In the genomic region with DNA sequence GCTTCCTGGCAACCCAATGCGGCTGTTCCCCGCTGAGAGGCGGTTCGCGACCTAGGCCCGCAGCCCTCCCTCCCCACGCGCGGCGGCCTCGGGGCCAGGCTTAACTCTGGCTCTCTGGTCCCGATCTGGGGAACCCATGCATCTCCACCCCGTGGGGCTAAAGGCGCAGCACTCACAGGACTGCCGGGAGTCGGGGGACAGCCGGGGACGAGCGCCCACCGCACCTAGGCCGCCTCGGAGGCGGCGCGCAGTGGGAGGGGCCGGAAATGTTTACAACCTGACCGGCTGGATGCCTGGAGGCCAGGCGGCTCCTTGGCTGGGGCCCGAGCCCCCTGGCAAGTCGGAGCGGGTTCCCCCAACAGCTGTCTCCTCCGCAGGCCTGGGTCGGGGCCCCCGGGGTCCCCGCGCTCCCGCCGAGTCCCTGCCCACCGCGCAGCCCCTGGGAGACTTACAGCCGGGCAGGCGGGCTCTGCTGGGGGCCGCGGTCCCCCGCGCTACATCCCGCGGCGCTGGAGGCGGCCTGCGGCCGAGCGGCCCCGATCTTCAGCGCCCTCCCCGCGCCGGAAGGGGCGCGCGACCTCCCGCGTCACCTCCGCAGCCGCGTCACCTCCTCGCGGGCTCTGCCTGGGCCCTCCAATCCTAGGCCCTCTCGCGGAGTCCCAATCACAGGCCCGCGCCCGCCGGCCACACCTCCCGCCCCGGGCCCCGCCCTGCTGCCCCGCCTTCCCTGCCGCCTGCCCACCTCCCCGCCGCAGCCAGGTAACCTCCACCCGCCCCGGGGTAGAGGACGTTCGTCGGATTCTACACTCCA, we compare ENCODE assay signal across 8 cellular contexts. TPM values are rescaled to one million over a fixed set of nuclear protein-coding genes. Genes with fewer than 3 reads are reported as not detected.
A peak's percentile ranks its signal among the peaks of the same experiment; 100 is the strongest.
DNase-seq lines count a peak whose midpoint lies in the region; TF ChIP-seq lines count a peak whose summit lies in the region.

A gene with protein sequence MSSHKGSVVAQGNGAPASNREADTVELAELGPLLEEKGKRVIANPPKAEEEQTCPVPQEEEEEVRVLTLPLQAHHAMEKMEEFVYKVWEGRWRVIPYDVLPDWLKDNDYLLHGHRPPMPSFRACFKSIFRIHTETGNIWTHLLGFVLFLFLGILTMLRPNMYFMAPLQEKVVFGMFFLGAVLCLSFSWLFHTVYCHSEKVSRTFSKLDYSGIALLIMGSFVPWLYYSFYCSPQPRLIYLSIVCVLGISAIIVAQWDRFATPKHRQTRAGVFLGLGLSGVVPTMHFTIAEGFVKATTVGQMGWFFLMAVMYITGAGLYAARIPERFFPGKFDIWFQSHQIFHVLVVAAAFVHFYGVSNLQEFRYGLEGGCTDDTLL (minus strand): TSS at position 580 of the 811 bp plus-strand sequence. CDS start 7,242 bp downstream, outside the sequence.

- H3K27me3 ChIP-seq in neural cell (ENCODE audit: insufficient read depth, low read depth, low read length), result no peaks in the 10 kb centered on the region
- no peaks in the 10 kb centered on the region for H3K27me3 ChIP-seq in stomach

- TF ChIP-seq EP300 in neural cell (conservative IDR thresholded peaks at IDR 0.05; ENCODE audit: poor library complexity, severe bottlenecking) (peak; percentile 43), stomach (IDR thresholded peaks at IDR 0.05) (no peak)

- H3K9me2 ChIP-seq in neural cell (ENCODE audit: insufficient read depth, low read length), result no peaks in the 10 kb centered on the region

- intact Hi-C loops in stomach (cut with DNase I; ENCODE audit: low total_unique reads), result no loop called here

- H2AFZ ChIP-seq in neural cell (ENCODE audit: low read depth, low read length), result peak within 1 kb of the TSS; percentile 56

- TF ChIP-seq CTCF in neural cell (IDR thresholded peaks at IDR 0.05; ENCODE audit: poor library complexity, severe bottlenecking), result peak; percentile 38
- TF ChIP-seq CTCF in stomach (IDR thresholded peaks at IDR 0.05), result peak in 3 of 7 experiments; percentile 9 to 36 (median 19)

- TF ChIP-seq POLR2A in stomach (IDR thresholded peaks at IDR 0.05), result no peak

- WGBS in stomach, 5 donors, result 0 to 1% (median 0%) methylated on average over 27 to 86 of the region's 86 CpGs

- H3K36me3 ChIP-seq in ES-I3 (ENCODE audit: insufficient read depth, low read length), result no peaks in the 10 kb centered on the region; the same call in 1 of the 2 replicates
- no peaks in the 10 kb centered on the region for H3K36me3 ChIP-seq in neural cell (ENCODE audit: insufficient read depth, low read length)
- H3K36me3 ChIP-seq in stomach, result peaks cover 12 to 30% (median 18%) of the 10 kb centered on the region in 4 donors

- H3K27ac ChIP-seq in neural cell (ENCODE audit: low read length) (peak within 1 kb of the TSS; percentile 57), stomach (peak within 1 kb of the TSS; percentile 95 to 98 (median 97))

- 0 out of 2 replicates have a peak, but pooled peaks cover 7% of the 10 kb centered on the region for H3K4me1 ChIP-seq in ES-I3 (ENCODE audit: insufficient read depth, low read length)
- peaks cover 41 to 61% (median 53%) of the 10 kb centered on the region in 4 donors for H3K4me1 ChIP-seq in stomach

- H3K79me2 ChIP-seq in neural cell (replicated peaks; ENCODE audit: insufficient read depth, low read length), result peaks cover 41% of the 10 kb centered on the region

- TF ChIP-seq RAD21 in neural cell (conservative IDR thresholded peaks at IDR 0.05), result peak; percentile 15

- H3K4me3 ChIP-seq in neural cell (ENCODE audit: low read length) (peak within 1 kb of the TSS; percentile 89), stomach (peak within 1 kb of the TSS; percentile 84 to 99 (median 89))

- H3K9me3 ChIP-seq in ES-I3 (ENCODE audit: control insufficient read depth, insufficient read depth, low read length) (no peaks in the 10 kb centered on the region), neural cell (ENCODE audit: low read length) (no peaks in the 10 kb centered on the region), stomach (no peaks in the 10 kb centered on the region)

- H3F3A ChIP-seq in neural cell (ENCODE audit: insufficient read depth, low read length, poor library complexity, severe bottlenecking), result no peaks in the 10 kb centered on the region

- peak within 1 kb of the TSS; percentile 61 for H3K9ac ChIP-seq in ES-I3 (ENCODE audit: low read depth, low read length)
- peak within 1 kb of the TSS; percentile 92 for H3K9ac ChIP-seq in neural cell (ENCODE audit: low read length)

- DNase-seq in H4 (ENCODE audit: low spot score), result peak; percentile 78
- DNase-seq in LoVo (ENCODE audit: low spot score), result peak; percentile 93
- peak; percentile 74 to 86 for DNase-seq in SHP77 (lab: John Stamatoyannopoulos, UW)
- peak; percentile 91 for DNase-seq in activated gamma-delta T cell (lab: John Stamatoyannopoulos, UW)
- DNase-seq in fibroblast of the conjunctiva (ENCODE audit: low read depth), result peak; percentile 51
- DNase-seq in stomach, result peak; percentile 95

- peak within 1 kb of the TSS; percentile 99 for H3K4me2 ChIP-seq in neural cell (ENCODE audit: low read length)

- H4K20me1 ChIP-seq in neural cell (ENCODE audit: insufficient read depth), result no peaks in the 10 kb centered on the region

TF ChIP-seq in neural cell, 6 proteins besides CTCF, POLR2A, EP300 and RAD21:
- TF ChIP-seq EZH2 (IDR thresholded peaks at IDR 0.05; ENCODE audit: borderline replicate concordance, insufficient read depth, low read length, poor library complexity, severe bottlenecking) (no peak), MXI1 (conservative IDR thresholded peaks at IDR 0.05; ENCODE audit: poor library complexity, severe bottlenecking) (peak; percentile 63), TAF1 (IDR thresholded peaks at IDR 0.05; ENCODE audit: low read depth) (peak; percentile 42), SMC3 (conservative IDR thresholded peaks at IDR 0.05; ENCODE audit: poor library complexity) (peak; percentile 45), POLR2AphosphoS5 (IDR thresholded peaks at IDR 0.05) (peak; percentile 87)
- TF ChIP-seq, protein P1, sequence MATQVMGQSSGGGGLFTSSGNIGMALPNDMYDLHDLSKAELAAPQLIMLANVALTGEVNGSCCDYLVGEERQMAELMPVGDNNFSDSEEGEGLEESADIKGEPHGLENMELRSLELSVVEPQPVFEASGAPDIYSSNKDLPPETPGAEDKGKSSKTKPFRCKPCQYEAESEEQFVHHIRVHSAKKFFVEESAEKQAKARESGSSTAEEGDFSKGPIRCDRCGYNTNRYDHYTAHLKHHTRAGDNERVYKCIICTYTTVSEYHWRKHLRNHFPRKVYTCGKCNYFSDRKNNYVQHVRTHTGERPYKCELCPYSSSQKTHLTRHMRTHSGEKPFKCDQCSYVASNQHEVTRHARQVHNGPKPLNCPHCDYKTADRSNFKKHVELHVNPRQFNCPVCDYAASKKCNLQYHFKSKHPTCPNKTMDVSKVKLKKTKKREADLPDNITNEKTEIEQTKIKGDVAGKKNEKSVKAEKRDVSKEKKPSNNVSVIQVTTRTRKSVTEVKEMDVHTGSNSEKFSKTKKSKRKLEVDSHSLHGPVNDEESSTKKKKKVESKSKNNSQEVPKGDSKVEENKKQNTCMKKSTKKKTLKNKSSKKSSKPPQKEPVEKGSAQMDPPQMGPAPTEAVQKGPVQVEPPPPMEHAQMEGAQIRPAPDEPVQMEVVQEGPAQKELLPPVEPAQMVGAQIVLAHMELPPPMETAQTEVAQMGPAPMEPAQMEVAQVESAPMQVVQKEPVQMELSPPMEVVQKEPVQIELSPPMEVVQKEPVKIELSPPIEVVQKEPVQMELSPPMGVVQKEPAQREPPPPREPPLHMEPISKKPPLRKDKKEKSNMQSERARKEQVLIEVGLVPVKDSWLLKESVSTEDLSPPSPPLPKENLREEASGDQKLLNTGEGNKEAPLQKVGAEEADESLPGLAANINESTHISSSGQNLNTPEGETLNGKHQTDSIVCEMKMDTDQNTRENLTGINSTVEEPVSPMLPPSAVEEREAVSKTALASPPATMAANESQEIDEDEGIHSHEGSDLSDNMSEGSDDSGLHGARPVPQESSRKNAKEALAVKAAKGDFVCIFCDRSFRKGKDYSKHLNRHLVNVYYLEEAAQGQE (IDR thresholded peaks at IDR 0.05; ENCODE audit: borderline replicate concordance), result no peak

RNA-seq across cellular contexts. Expression of the gene that starts here (rescaled TPM):
- 115 and 122 TPM in 2 replicates for total RNA-seq in H4 (2014; rRNA removed; shearing (Covaris generic))
- polyA plus RNA-seq in neural cell (69.6 and 72.3 TPM in 2 replicates), stomach (10 to 100 TPM; 55.8 to 69.7 (median 60.5) TPM)
- polyA minus RNA-seq in neural cell, result 64.5 and 66.9 TPM in 2 replicates
- total RNA-seq in stomach, result 100 to 1,000 TPM in 1 of 5 donors, 10 to 100 TPM in 4; 46.1 to 112 (median 70.6) TPM

Comparison
In these comparisons a context has a peak if more than half of its experiments do, and no peak if none do; other contexts are left out.
1. Peak in every context shown above with its lines: DNase-seq, H3K4me3 ChIP-seq and H3K27ac ChIP-seq.